18 cellular contexts compared by ENCODE assay signal in genomic region chr13:91155512-91156114, GRCh38.
A peak's percentile ranks its signal among the peaks of the same experiment; 100 is the strongest.
DNase-seq lines count a peak whose midpoint lies in the region; ATAC-seq, FAIRE-seq and TF ChIP-seq lines count a peak whose summit lies in the region.
"Had no signal": no experiment of that assay in that cellular context is flagged by ENCODE, and none has a peak within 500 bp of the region (broad histone marks: within the 10 kb centered on the region; RNA-seq: fewer than 3 reads in every experiment).

No MANE protein-coding gene starts in this region.

- intact Hi-C loops in kidney (cut with DNase I): no loop called here
- intact Hi-C loops in pancreas (cut with DNase I): no loop called here
- intact Hi-C loops in vagina (cut with DNase I): no loop called here

- H3K4me3 ChIP-seq in kidney (ENCODE audit: low read length in 2 of 2): peak overlapping the region; percentile 37 to 38
- no peak overlapping the region for H3K4me3 ChIP-seq in pancreas
- no peak overlapping the region for H3K4me3 ChIP-seq in vagina
- H3K4me3 ChIP-seq: GM12878, MG63, Peyer's patch had no signal

- H3K36me3 ChIP-seq in kidney (ENCODE audit: control insufficient read depth in 1 of 2, insufficient read depth in 2 of 2, low read length in 2 of 2) (no peaks in the 10 kb centered on the region), pancreas (no peaks in the 10 kb centered on the region), vagina (no peaks in the 10 kb centered on the region)
- H3K36me3 ChIP-seq: MG63, Peyer's patch had no signal

- H3K9ac ChIP-seq in kidney (ENCODE audit: low read length in 2 of 2): no peak overlapping the region

- ATAC-seq in GM19463 (IDR thresholded peaks at IDR 0.05; ENCODE audit: unreplicated experiment) (peak; percentile 5), pancreas (peak; percentile 53 to 74 (median 65)), left lobe of liver (no peak), GM19351 (IDR thresholded peaks at IDR 0.05; ENCODE audit: unreplicated experiment) (no peak)
- ATAC-seq: activated CD8-positive, alpha-beta T cell treated with anti-CD3 and anti-CD28 coated beads, Interleukin-2, amount 10 ng/mL, durations not matched to agents 7 days and 5 days; effector memory CD8-positive, alpha-beta T cell had no signal

- H3K4me1 ChIP-seq in kidney (ENCODE audit: control insufficient read depth in 1 of 2, insufficient read depth in 1 of 2, low read depth in 1 of 2, low read length in 2 of 2) (no peaks in the 10 kb centered on the region), pancreas (peaks cover 0 to 8% (median 0%) of the 10 kb centered on the region in 3 donors), vagina (no peaks in the 10 kb centered on the region)
- H3K4me1 ChIP-seq: Peyer's patch had no signal

- peak; percentile 89 for DNase-seq in NCI-H69 (lab: John Stamatoyannopoulos, UW)
- no peak for DNase-seq in kidney
- DNase-seq in pancreas: peak in 1 of 6 donors; percentile 18
- no peak for DNase-seq in ecto neural progenitor cell (ENCODE audit: low spot score)
- no peak for DNase-seq in left lobe of liver (ENCODE audit: low spot score)
- DNase-seq in vagina (ENCODE audit: extremely low spot score in 2 of 2): no peak
- DNase-seq: activated CD8-positive, alpha-beta T cell treated with anti-CD3 and anti-CD28 coated beads, Interleukin-2, amount 10 ng/mL, durations not matched to agents 7 days and 5 days; caudate nucleus; effector memory CD8-positive, alpha-beta T cell; H7; MG63; naive thymus-derived CD4-positive, alpha-beta T cell; NCI-H2081 treated with DMSO at 0.1 percent for 48 hours; NCI-H748 treated with DMSO at 0.1 percent for 48 hours; Peyer's patch had no signal

- H3K27me3 ChIP-seq in pancreas (no peaks in the 10 kb centered on the region), vagina (no peaks in the 10 kb centered on the region)
- H3K27me3 ChIP-seq: Peyer's patch had no signal

- H3K9me3 ChIP-seq in kidney (ENCODE audit: control insufficient read depth in 1 of 2, low read length in 2 of 2) (no peaks in the 10 kb centered on the region), pancreas (no peaks in the 10 kb centered on the region), vagina (no peaks in the 10 kb centered on the region)
- H3K9me3 ChIP-seq: MG63, Peyer's patch had no signal

- no peak for TF ChIP-seq POLR2A in vagina (IDR thresholded peaks at IDR 0.05)

- no peak for FAIRE-seq in kidney (lab: Jason Lieb, UNC)
- FAIRE-seq in pancreas (lab: Jason Lieb, UNC): no peak
- FAIRE-seq: GM12878 had no signal

- 13 to 17% methylated on average over 5 of the region's 5 CpGs for WGBS in pancreas, 2 donors

- H3K27ac ChIP-seq in kidney (ENCODE audit: low read depth in 2 of 2, low read length in 2 of 2) (peak overlapping the region; percentile 40 to 55), pancreas (peak overlapping the region; percentile 2 to 73 (median 55)), vagina (no peak overlapping the region)
- H3K27ac ChIP-seq: Peyer's patch had no signal

- TF ChIP-seq CTCF in kidney (IDR thresholded peaks at IDR 0.05; ENCODE audit: borderline replicate concordance, extremely low read depth, insufficient read depth): no peak
- no peak for TF ChIP-seq CTCF in pancreas (IDR thresholded peaks at IDR 0.05)
- TF ChIP-seq CTCF in vagina (IDR thresholded peaks at IDR 0.05): no peak

Comparison
In these comparisons a context has a peak if more than half of its experiments do, and no peak if none do; other contexts are left out.
1. ATAC-seq: peak in GM19463 (single experiment) and pancreas (4 of 4); none in left lobe of liver (single experiment) and GM19351 (single experiment).
2. H3K4me3 ChIP-seq: peak in kidney (2 of 2); none in pancreas (0 of 4) and vagina (0 of 2).